8 cellular contexts compared by ENCODE assay signal in genomic region chr7:30476401-30477145, GRCh38. TPM values are rescaled to one million over a fixed set of nuclear protein-coding genes. Genes with fewer than 3 reads are reported as not detected.
DNase-seq lines count a peak whose midpoint lies in the region; ATAC-seq lines count a peak whose summit lies in the region.

No MANE protein-coding gene starts in this region.

- peak overlapping the region; percentile 93 for H3K4me3 Mint-ChIP-seq in activated CD4-positive, alpha-beta T cell treated with anti-CD3 and anti-CD28 coated beads, Interleukin-2, amount 10 ng/mL, durations not matched to agents 7 days and 5 days
- peak overlapping the region; percentile 30 for H3K4me3 Mint-ChIP-seq in central memory CD8-positive, alpha-beta T cell

- H3K27me3 Mint-ChIP-seq in activated CD4-positive, alpha-beta T cell treated with anti-CD3 and anti-CD28 coated beads, Interleukin-2, amount 10 ng/mL, durations not matched to agents 7 days and 5 days, result no peaks in the 10 kb centered on the region
- no peaks in the 10 kb centered on the region for H3K27me3 Mint-ChIP-seq in central memory CD8-positive, alpha-beta T cell

- POLR2A ChIA-PET in activated CD4-positive, alpha-beta T cell treated with anti-CD3 and anti-CD28 coated beads, Interleukin-2, amount 10 ng/mL, durations not matched to agents 7 days and 5 days (lab: Charles Lee), result no interaction called here

- no peak overlapping the region for H3K27ac Mint-ChIP-seq in activated CD4-positive, alpha-beta T cell treated with anti-CD3 and anti-CD28 coated beads, Interleukin-2, amount 10 ng/mL, durations not matched to agents 7 days and 5 days
- H3K27ac Mint-ChIP-seq in central memory CD8-positive, alpha-beta T cell (ENCODE audit: low read depth), result no peak overlapping the region

- no peak for ATAC-seq in central memory CD8-positive, alpha-beta T cell (replicated peaks; ENCODE audit: extremely low read depth, poor library complexity, severe bottlenecking)
- ATAC-seq in GM21515 (IDR thresholded peaks at IDR 0.05; ENCODE audit: unreplicated experiment), result no peak

- DNase-seq in activated CD4-positive, alpha-beta T cell treated with anti-CD3 and anti-CD28 coated beads, Interleukin-2, amount 10 ng/mL, durations not matched to agents 7 days and 5 days, result no peak
- DNase-seq in activated CD4-positive, alpha-beta T cell treated with anti-CD3 and anti-CD28 coated beads for 48 hours, result no peak
- DNase-seq in NCI-H2081 (lab: John Stamatoyannopoulos, UW), result peak; percentile 27 to 84
- no peak for DNase-seq in central memory CD8-positive, alpha-beta T cell (ENCODE audit: low spot score in 2 of 2)
- DNase-seq in activated gamma-delta T cell treated with Interleukin-2 at 50 U/mL for 16 hours, result no peak
- no peak for DNase-seq in stimulated activated naive CD4-positive, alpha-beta T cell (lab: John Stamatoyannopoulos, UW)

- H3K4me1 Mint-ChIP-seq in activated CD4-positive, alpha-beta T cell treated with anti-CD3 and anti-CD28 coated beads, Interleukin-2, amount 10 ng/mL, durations not matched to agents 7 days and 5 days, result peaks cover 64% of the 10 kb centered on the region
- peaks cover 51% of the 10 kb centered on the region for H3K4me1 Mint-ChIP-seq in central memory CD8-positive, alpha-beta T cell

- peaks cover 5% of the 10 kb centered on the region for H3K9me3 Mint-ChIP-seq in activated CD4-positive, alpha-beta T cell treated with anti-CD3 and anti-CD28 coated beads, Interleukin-2, amount 10 ng/mL, durations not matched to agents 7 days and 5 days
- no peaks in the 10 kb centered on the region for H3K9me3 Mint-ChIP-seq in central memory CD8-positive, alpha-beta T cell

- CTCF ChIA-PET in activated CD4-positive, alpha-beta T cell treated with anti-CD3 and anti-CD28 coated beads, Interleukin-2, amount 10 ng/mL, durations not matched to agents 7 days and 5 days (lab: Charles Lee), result interaction anchor here (1.1 kb wide), 1 partner anchor 9 kb away, joined by 3 read pairs; no protein-coding TSS in a partner anchor

- H3K36me3 Mint-ChIP-seq in activated CD4-positive, alpha-beta T cell treated with anti-CD3 and anti-CD28 coated beads, Interleukin-2, amount 10 ng/mL, durations not matched to agents 7 days and 5 days (ENCODE audit: low read depth), result peaks cover 44% of the 10 kb centered on the region
- H3K36me3 Mint-ChIP-seq in central memory CD8-positive, alpha-beta T cell (ENCODE audit: insufficient read depth), result peaks cover 5% of the 10 kb centered on the region

- no peaks in the 10 kb centered on the region for H3K27me3 ChIP-seq in skeletal muscle satellite cell (ENCODE audit: control insufficient read depth, insufficient read depth, low read length)

- H3K9ac ChIP-seq in skeletal muscle satellite cell (ENCODE audit: low read depth, low read length), result no peak overlapping the region

- no peak overlapping the region for H3K4me3 ChIP-seq in skeletal muscle satellite cell (ENCODE audit: low read length)

- peaks cover 32% of the 10 kb centered on the region for H3K4me1 ChIP-seq in skeletal muscle satellite cell (ENCODE audit: control insufficient read depth, insufficient read depth, low read length)

- no peaks in the 10 kb centered on the region for H3K36me3 ChIP-seq in skeletal muscle satellite cell (ENCODE audit: insufficient read depth, low read length)

- peak overlapping the region; percentile 93 for H3K4me2 ChIP-seq in skeletal muscle satellite cell (ENCODE audit: low read length)

- H3K9me3 ChIP-seq in skeletal muscle satellite cell (replicated peaks; ENCODE audit: low read length), result no peaks in the 10 kb centered on the region

RNA-seq across cellular contexts. Expression of gene NOD1, which starts 2.0 kb away (rescaled TPM):
- 10 to 100 TPM; 17.0 to 21.1 TPM for total RNA-seq in activated CD4-positive, alpha-beta T cell treated with anti-CD3 and anti-CD28 coated beads, Interleukin-2, amount 10 ng/mL, durations not matched to agents 7 days and 5 days
- total RNA-seq in skeletal muscle satellite cell (2012; rRNA removed), result 5.5 and 7.4 TPM in 2 replicates

RNA-seq across cellular contexts. Expression of gene GGCT, which starts 28.1 kb away (rescaled TPM):
- 10 to 100 TPM; 39.9 to 42.6 TPM for total RNA-seq in activated CD4-positive, alpha-beta T cell treated with anti-CD3 and anti-CD28 coated beads, Interleukin-2, amount 10 ng/mL, durations not matched to agents 7 days and 5 days
- total RNA-seq in skeletal muscle satellite cell (2012; rRNA removed), result 27.1 and 36.0 TPM in 2 replicates

Comparison
In these comparisons a context has a peak if more than half of its experiments do, and no peak if none do; other contexts are left out.
1. DNase-seq: peak in NCI-H2081 (2 of 2); none in activated CD4-positive, alpha-beta T cell treated with anti-CD3 and anti-CD28 coated beads, Interleukin-2, amount 10 ng/mL, durations not matched to agents 7 days and 5 days (single experiment), activated CD4-positive, alpha-beta T cell treated with anti-CD3 and anti-CD28 coated beads for 48 hours (single experiment), central memory CD8-positive, alpha-beta T cell (0 of 2), activated gamma-delta T cell treated with Interleukin-2 at 50 U/mL for 16 hours (single experiment) and stimulated activated naive CD4-positive, alpha-beta T cell (0 of 6).